Comparison of ENCODE assay signal across 12 cellular contexts in genomic region chr17:15510361-15510760, GRCh38. TPM values are rescaled to one million over a fixed set of nuclear protein-coding genes. Genes with fewer than 3 reads are reported as not detected.
A peak's percentile ranks its signal among the peaks of the same experiment; 100 is the strongest.
DNase-seq lines count a peak whose midpoint lies in the region; ATAC-seq, FAIRE-seq and TF ChIP-seq lines count a peak whose summit lies in the region.
"Had no signal": no experiment of that assay in that cellular context is flagged by ENCODE, and none has a peak within 500 bp of the region (broad histone marks: within the 10 kb centered on the region; RNA-seq: fewer than 3 reads in every experiment).

No MANE protein-coding gene starts in this region.

- no peaks in the 10 kb centered on the region for H3K9me3 ChIP-seq in endothelial cell of umbilical vein (replicated peaks; ENCODE audit: control insufficient read depth, insufficient read depth, low read length)

- no peaks in the 10 kb centered on the region for H3K27me3 ChIP-seq in endothelial cell of umbilical vein (ENCODE audit: control insufficient read depth in 2 of 2, insufficient read depth in 2 of 2, low read length in 2 of 2)

- no peak for TF ChIP-seq CTCF in endothelial cell of umbilical vein (IDR thresholded peaks at IDR 0.05; ENCODE audit: extremely low read depth in 1 of 2, insufficient read depth in 1 of 2, low read depth in 1 of 2, low read length in 2 of 2)
- TF ChIP-seq CTCF in osteocyte (IDR thresholded peaks at IDR 0.05), result no peak

- dilution Hi-C loops in endothelial cell of umbilical vein (cut with MboI; ENCODE audit: extremely low pct_ligation_motif_present, low sequenced_read_pairs), result no loop called here

- H3K9me3 Mint-ChIP-seq in osteocyte (ENCODE audit: unreplicated experiment), result peaks cover 5% of the 10 kb centered on the region
- H3K9me3 Mint-ChIP-seq: activated T-cell treated with anti-CD3 and anti-CD28 coated beads, Interleukin-2, amount 50 U/mL, for 24 hours had no signal

- no peak for TF ChIP-seq POLR2A in endothelial cell of umbilical vein (IDR thresholded peaks at IDR 0.05; ENCODE audit: low read depth, low read length)

- no peak for ATAC-seq in HG03139 (IDR thresholded peaks at IDR 0.05; ENCODE audit: unreplicated experiment)
- no peak for ATAC-seq in HG03439 (IDR thresholded peaks at IDR 0.05; ENCODE audit: unreplicated experiment)

- no peak overlapping the region for H3K27ac Mint-ChIP-seq in osteocyte (ENCODE audit: unreplicated experiment)
- H3K27ac Mint-ChIP-seq: activated T-cell treated with anti-CD3 and anti-CD28 coated beads, Interleukin-2, amount 50 U/mL, for 24 hours had no signal

- H3K27ac ChIP-seq in endothelial cell of umbilical vein (ENCODE audit: insufficient read depth, low read depth, low read length), result peak overlapping the region; percentile 23

- BruUV-seq in endothelial cell of umbilical vein (replicated peaks; lab: Mats Ljungman, UMichigan), result no TSS peak

- no peaks in the 10 kb centered on the region for H3K9me1 ChIP-seq in endothelial cell of umbilical vein (replicated peaks; ENCODE audit: control insufficient read depth, extremely low read depth, insufficient read depth, low read length)

- no peaks in the 10 kb centered on the region for H3K36me3 ChIP-seq in endothelial cell of umbilical vein (ENCODE audit: control insufficient read depth in 2 of 2, extremely low read depth in 1 of 2, insufficient read depth in 2 of 2, low read length in 2 of 2)

- CTCF ChIA-PET in endothelial cell of umbilical vein (lab: Charles Lee), result interaction anchor here (0.9 to 1.8 kb wide), 6 partner anchors 7 to 254 kb away, joined by 3 to 15 read pairs (median 4); no protein-coding TSS in a partner anchor

- DNase-seq in EH (ENCODE audit: low read depth), result peak; percentile 94
- DNase-seq in RCC 7860 (ENCODE audit: low spot score), result peak; percentile 50
- peak; percentile 79 for DNase-seq in endothelial cell of umbilical vein (ENCODE audit: low read depth, low spot score)
- peak; percentile 1 for DNase-seq in osteocyte (ENCODE audit: extremely low spot score, unreplicated experiment)
- DNase-seq in NCI-H2171 treated with DMSO at 0.1 percent for 48 hours (lab: John Stamatoyannopoulos, UW), result no peak
- no peak for DNase-seq in D341Med (ENCODE audit: low spot score)
- DNase-seq: activated T-cell treated with anti-CD3 and anti-CD28 coated beads, Interleukin-2, amount 50 U/mL, for 24 hours; amygdala; NCI-H1436 treated with DMSO at 0.1 percent for 48 hours had no signal

- POLR2A ChIA-PET in endothelial cell of umbilical vein (lab: Charles Lee), result no interaction called here

- no peaks in the 10 kb centered on the region for H3K27me3 Mint-ChIP-seq in osteocyte (ENCODE audit: unreplicated experiment)
- H3K27me3 Mint-ChIP-seq: activated T-cell treated with anti-CD3 and anti-CD28 coated beads, Interleukin-2, amount 50 U/mL, for 24 hours had no signal

- peaks cover 15% of the 10 kb centered on the region for H3K4me1 ChIP-seq in endothelial cell of umbilical vein (ENCODE audit: control insufficient read depth, extremely low read depth, insufficient read depth, low read length)

- H4K20me1 ChIP-seq in endothelial cell of umbilical vein (replicated peaks; ENCODE audit: control insufficient read depth, extremely low read depth, insufficient read depth, low read length), result no peaks in the 10 kb centered on the region

- FAIRE-seq in RCC 7860 (lab: Jason Lieb, UNC), result peak; percentile 80
- peak; percentile 80 for FAIRE-seq in endothelial cell of umbilical vein (lab: Jason Lieb, UNC)
- FAIRE-seq: endometrium had no signal

- H2AFZ ChIP-seq in endothelial cell of umbilical vein (ENCODE audit: low read depth, low read length), result no peak overlapping the region

- H3K4me2 ChIP-seq in endothelial cell of umbilical vein (ENCODE audit: insufficient read depth, low read length), result no peak overlapping the region

- H3K9ac ChIP-seq in endothelial cell of umbilical vein (replicated peaks; ENCODE audit: extremely low read depth, insufficient read depth, low read length), result no peak overlapping the region

- no peak overlapping the region for H3K4me3 Mint-ChIP-seq in osteocyte (ENCODE audit: unreplicated experiment)
- H3K4me3 Mint-ChIP-seq: activated T-cell treated with anti-CD3 and anti-CD28 coated beads, Interleukin-2, amount 50 U/mL, for 24 hours had no signal

- no peaks in the 10 kb centered on the region for H3K79me2 ChIP-seq in endothelial cell of umbilical vein (ENCODE audit: control insufficient read depth, insufficient read depth, low read length)

- H3K4me3 ChIP-seq in endothelial cell of umbilical vein (replicated peaks in 1 of 3; ENCODE audit: insufficient read depth in 1 of 3, low read depth in 1 of 3, low read length in 3 of 3), result no peak overlapping the region

- intact Hi-C loops in endothelial cell of umbilical vein (cut with micrococcal nuclease), result no loop called here

- H3K4me1 Mint-ChIP-seq in osteocyte (ENCODE audit: unreplicated experiment), result peaks cover 26% of the 10 kb centered on the region

- H3K36me3 Mint-ChIP-seq in osteocyte (ENCODE audit: unreplicated experiment), result peaks cover 27% of the 10 kb centered on the region

TF ChIP-seq in endothelial cell of umbilical vein, 7 proteins besides CTCF, POLR2A, EP300 and RAD21:
- TF ChIP-seq JUN (IDR thresholded peaks at IDR 0.05; ENCODE audit: borderline replicate concordance, insufficient read depth, insufficient read length, low read depth) (peak; percentile 39), FOS (IDR thresholded peaks at IDR 0.05; ENCODE audit: borderline replicate concordance, insufficient read depth, low read length) (peak; percentile 39), MYC (IDR thresholded peaks at IDR 0.05; ENCODE audit: low read depth, low read length) (no peak), POLR2AphosphoS5 (IDR thresholded peaks at IDR 0.05; ENCODE audit: insufficient read depth, low read depth, low read length) (no peak)
- TF ChIP-seq, protein P1, sequence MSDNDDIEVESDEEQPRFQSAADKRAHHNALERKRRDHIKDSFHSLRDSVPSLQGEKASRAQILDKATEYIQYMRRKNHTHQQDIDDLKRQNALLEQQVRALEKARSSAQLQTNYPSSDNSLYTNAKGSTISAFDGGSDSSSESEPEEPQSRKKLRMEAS (IDR thresholded peaks at IDR 0.05; ENCODE audit: insufficient read depth, insufficient read length), result no peak

RNA-seq across cellular contexts. Expression of gene CDRT4, which starts 42.9 kb away (rescaled TPM):
- total RNA-seq in endothelial cell of umbilical vein, result 11.6 and 13.6 TPM in 2 replicates
- polyA plus RNA-seq in endothelial cell of umbilical vein, result 11.5 and 14.3 TPM in 2 replicates
- polyA plus RNA-seq in endothelial cell of umbilical vein (2011; cell fraction: cytosol; rRNA removed), result 2.1 and 2.5 TPM in 2 replicates
- 86.8 and 118 TPM in 2 replicates for polyA plus RNA-seq in endothelial cell of umbilical vein (2011; cell fraction: nucleus; rRNA removed)
- polyA plus RNA-seq in endothelial cell of umbilical vein (2012), result 1.4 and 2.0 TPM in 2 replicates
- polyA minus RNA-seq in endothelial cell of umbilical vein, result 28.7 and 31.1 TPM in 2 replicates
- polyA minus RNA-seq in endothelial cell of umbilical vein (2011; cell fraction: cytosol; rRNA and poly(A)+ RNA removed), result not detected
- polyA minus RNA-seq in endothelial cell of umbilical vein (2011; cell fraction: nucleus; rRNA and poly(A)+ RNA removed), result 30.6 and 36.2 TPM in 2 replicates
- 9.6 and 10.1 TPM in 2 replicates for total RNA-seq in osteocyte

RNA-seq across cellular contexts. Expression of gene TVP23C, which starts 52.9 kb away (rescaled TPM):
- total RNA-seq in endothelial cell of umbilical vein (28.7 and 36.3 TPM in 2 replicates), osteocyte (22.1 and 26.4 TPM in 2 replicates)
- 5.2 and 6.4 TPM in 2 replicates for polyA plus RNA-seq in endothelial cell of umbilical vein
- polyA plus RNA-seq in endothelial cell of umbilical vein (2011; cell fraction: cytosol; rRNA removed), result 3.5 and 3.9 TPM in 2 replicates
- 28.5 and 36.0 TPM in 2 replicates for polyA plus RNA-seq in endothelial cell of umbilical vein (2011; cell fraction: nucleus; rRNA removed)
- 5.4 and 11.6 TPM in 2 replicates for polyA plus RNA-seq in endothelial cell of umbilical vein (2012)
- 47.5 and 64.3 TPM in 2 replicates for polyA minus RNA-seq in endothelial cell of umbilical vein
- 14.1 TPM for polyA minus RNA-seq in endothelial cell of umbilical vein (2011; cell fraction: cytosol; rRNA and poly(A)+ RNA removed)
- 101 and 113 TPM in 2 replicates for polyA minus RNA-seq in endothelial cell of umbilical vein (2011; cell fraction: nucleus; rRNA and poly(A)+ RNA removed)

Comparison
In these comparisons a context has a peak if more than half of its experiments do, and no peak if none do; other contexts are left out.
1. DNase-seq: peak in EH (single experiment), RCC 7860 (single experiment), endothelial cell of umbilical vein (single experiment) and osteocyte (single experiment); none in NCI-H2171 treated with DMSO at 0.1 percent for 48 hours (single experiment) and D341Med (single experiment).